Comparison of ENCODE assay signal across 12 cellular contexts in genomic region chr6:95690328-95690727, GRCh38.
A peak's percentile ranks its signal among the peaks of the same experiment; 100 is the strongest.
DNase-seq lines count a peak whose midpoint lies in the region; ATAC-seq, FAIRE-seq and TF ChIP-seq lines count a peak whose summit lies in the region.
"Had no signal": no experiment of that assay in that cellular context is flagged by ENCODE, and none has a peak within 500 bp of the region (broad histone marks: within the 10 kb centered on the region; RNA-seq: fewer than 3 reads in every experiment).

No MANE protein-coding gene starts in this region.

- CTCF ChIA-PET in A549 (lab: Yijun Ruan, JAX) = no interaction called here

- in situ Hi-C loops in gastrocnemius medialis (cut with MboI; ENCODE audit: low sequenced_read_pairs in 4 of 4) = no loop called here

- no peaks in the 10 kb centered on the region for H3K27me3 ChIP-seq in MM.1S (replicated peaks; ENCODE audit: insufficient read depth, low read length)
- H3K27me3 ChIP-seq in gastrocnemius medialis = no peaks in the 10 kb centered on the region
- H3K27me3 ChIP-seq: suprapubic skin had no signal

- no peak overlapping the region for H3K9ac ChIP-seq in MM.1S (ENCODE audit: low read length)

- no peak for ATAC-seq in A549
- peak; percentile 55 for ATAC-seq in GM19043 (IDR thresholded peaks at IDR 0.05; ENCODE audit: low read depth, unreplicated experiment)
- peak; percentile 88 for ATAC-seq in HG02852 (IDR thresholded peaks at IDR 0.05; ENCODE audit: unreplicated experiment)
- ATAC-seq in gastrocnemius medialis = no peak

- no peak for TF ChIP-seq RAD21 in A549 (conservative IDR thresholded peaks at IDR 0.05 in 1 of 2, IDR thresholded peaks at IDR 0.05 in 1 of 2)

- intact Hi-C loops in gastrocnemius medialis (cut with DNase I; ENCODE audit: low total_unique reads) = no loop called here

- H3K4me3 ChIP-seq in A549 = no peak overlapping the region
- no peak overlapping the region for H3K4me3 ChIP-seq in MM.1S (ENCODE audit: low read length)
- H3K4me3 ChIP-seq in gastrocnemius medialis = no peak overlapping the region
- H3K4me3 ChIP-seq: suprapubic skin had no signal

- H4K20me1 ChIP-seq in MM.1S (ENCODE audit: insufficient read depth, low read length) = no peaks in the 10 kb centered on the region

- POLR2A ChIA-PET in A549 (lab: Yijun Ruan, JAX) = no interaction called here

- H3K4me2 ChIP-seq in A549 (peak overlapping the region; percentile 19; the same call in 1 of the 3 replicates), MM.1S (ENCODE audit: low read depth, low read length) (no peak overlapping the region)

- TF ChIP-seq EP300 in A549 (IDR thresholded peaks at IDR 0.05) = no peak

- H3F3A ChIP-seq in MM.1S (ENCODE audit: insufficient read depth, low read length) = no peaks in the 10 kb centered on the region

- H3K4me1 ChIP-seq in A549 (no peaks in the 10 kb centered on the region), MM.1S (ENCODE audit: low read length) (peaks cover 9% of the 10 kb centered on the region; the same call in 1 of the 2 replicates), gastrocnemius medialis (no peaks in the 10 kb centered on the region)
- H3K4me1 ChIP-seq: suprapubic skin had no signal

- WGBS in A549 (ENCODE audit: missing lambda C conversion rate) = 4% methylated on average over 4 of the region's 4 CpGs

- TF ChIP-seq CTCF in A549 (IDR thresholded peaks at IDR 0.05) = no peak
- no peak for TF ChIP-seq CTCF in MM.1S (IDR thresholded peaks at IDR 0.05; ENCODE audit: low read length)
- no peak for TF ChIP-seq CTCF in gastrocnemius medialis (IDR thresholded peaks at IDR 0.05 in 4 of 5, conservative IDR thresholded peaks at IDR 0.05 in 1 of 5)

- no peak overlapping the region for H2AFZ ChIP-seq in MM.1S (ENCODE audit: low read length)

- H3K9me3 ChIP-seq in A549 = no peaks in the 10 kb centered on the region
- no peaks in the 10 kb centered on the region for H3K9me3 ChIP-seq in MM.1S (replicated peaks; ENCODE audit: insufficient read depth, low read length)
- H3K9me3 ChIP-seq in gastrocnemius medialis = no peaks in the 10 kb centered on the region
- H3K9me3 ChIP-seq: suprapubic skin had no signal

- H3K27ac ChIP-seq in A549 = no peak overlapping the region
- no peak overlapping the region for H3K27ac ChIP-seq in MM.1S (ENCODE audit: low read length)
- H3K27ac ChIP-seq in substantia nigra (ENCODE audit: low read depth, low read length, poor library complexity, severe bottlenecking) = no peak overlapping the region
- no peak overlapping the region for H3K27ac ChIP-seq in gastrocnemius medialis
- H3K27ac ChIP-seq: C4-2B, suprapubic skin had no signal

- no peaks in the 10 kb centered on the region for H3K79me2 ChIP-seq in MM.1S (ENCODE audit: low read length)

- DNase-seq in A549 (ENCODE audit: low read depth in 1 of 2, low spot score in 1 of 2) (no peak), MM.1S (peak; percentile 33), substantia nigra (lab: John Stamatoyannopoulos, UW) (no peak), gastrocnemius medialis (no peak), HK-2 (ENCODE audit: unreplicated experiment) (no peak), MV-4-11 (lab: John Stamatoyannopoulos, UW) (no peak)
- DNase-seq: amygdala, nephron progenitor cell had no signal

- TF ChIP-seq POLR2A in A549 (IDR thresholded peaks at IDR 0.05; ENCODE audit: low read length) (no peak), gastrocnemius medialis (IDR thresholded peaks at IDR 0.05) (no peak)

- no peak for FAIRE-seq in A549 (lab: Jason Lieb, UNC)

- no peaks in the 10 kb centered on the region for H3K9me2 ChIP-seq in MM.1S (replicated peaks; ENCODE audit: insufficient read depth, low read length)

- no peaks in the 10 kb centered on the region for H3K36me3 ChIP-seq in MM.1S (replicated peaks; ENCODE audit: insufficient read depth, low read length)
- H3K36me3 ChIP-seq in gastrocnemius medialis = no peaks in the 10 kb centered on the region
- H3K36me3 ChIP-seq: suprapubic skin had no signal

TF ChIP-seq in A549, 52 proteins besides CTCF, POLR2A, EP300 and RAD21:
- no peak for TF ChIP-seq TFCP2L1 (CRISPR knock-in tag; IDR thresholded peaks at IDR 0.05)
- no peak for TF ChIP-seq NPAS2 (CRISPR knock-in tag; IDR thresholded peaks at IDR 0.05; ENCODE audit: borderline replicate concordance)
- TF ChIP-seq EHF (CRISPR knock-in tag; IDR thresholded peaks at IDR 0.05) = no peak
- no peak for TF ChIP-seq ATOH8 (CRISPR knock-in tag; IDR thresholded peaks at IDR 0.05; ENCODE audit: low read depth)
TF ChIP-seq in A549: peak in this region for 0.

Comparison
In these comparisons a context has a peak if more than half of its experiments do, and no peak if none do; other contexts are left out.
1. ATAC-seq: peak in GM19043 (single experiment) and HG02852 (single experiment); none in A549 (0 of 2) and gastrocnemius medialis (0 of 2).